ENCODE assay signal across 8 cellular contexts in the genomic region with DNA sequence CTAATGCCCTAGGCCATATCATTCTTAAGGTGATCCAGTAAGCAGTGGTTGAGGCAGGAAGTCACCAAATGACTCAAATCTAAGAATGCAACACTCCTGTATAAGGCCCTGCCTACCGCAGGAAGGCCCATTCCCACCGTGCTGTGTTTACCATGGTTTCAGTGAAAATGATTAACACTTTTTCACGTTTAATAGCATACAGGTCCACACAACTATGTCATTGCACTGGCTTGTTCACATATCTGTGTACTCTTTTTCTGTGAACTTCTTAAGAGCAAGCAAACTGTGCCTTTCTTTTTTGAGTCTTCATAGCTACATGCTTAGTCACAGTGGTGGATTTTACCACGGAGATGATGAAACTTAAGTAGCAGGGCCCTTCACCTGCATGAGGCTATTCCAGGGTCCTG.
A peak's percentile ranks its signal among the peaks of the same experiment; 100 is the strongest.
DNase-seq lines count a peak whose midpoint lies in the region; ATAC-seq, FAIRE-seq and TF ChIP-seq lines count a peak whose summit lies in the region.
"Had no signal": no experiment of that assay in that cellular context is flagged by ENCODE, and none has a peak within 500 bp of the region (broad histone marks: within the 10 kb centered on the region; RNA-seq: fewer than 3 reads in every experiment).

No MANE protein-coding gene starts in this region.

- TF ChIP-seq CTCF in OCI-LY3 (IDR thresholded peaks at IDR 0.05; ENCODE audit: low read depth, low read length) (no peak), progenitor cell of endocrine pancreas (IDR thresholded peaks at IDR 0.05; ENCODE audit: unreplicated experiment) (no peak)

- H3K4me2 ChIP-seq in OCI-LY3 (ENCODE audit: low read length), result peak overlapping the region; percentile 42

- peak overlapping the region; percentile 95 for H2AFZ ChIP-seq in OCI-LY3 (ENCODE audit: low read depth, low read length)

- H3K79me2 ChIP-seq in OCI-LY3 (ENCODE audit: low read length), result no peaks in the 10 kb centered on the region

- H3K36me3 Mint-ChIP-seq in progenitor cell of endocrine pancreas (ENCODE audit: insufficient read depth), result no peaks in the 10 kb centered on the region

- H3K27me3 ChIP-seq in OCI-LY3 (ENCODE audit: low read depth, low read length), result no peaks in the 10 kb centered on the region

- no peak for DNase-seq in GM19239 (ENCODE audit: insufficient read length, low spot score)
- DNase-seq in progenitor cell of endocrine pancreas (ENCODE audit: low spot score, unreplicated experiment), result no peak
- DNase-seq in DMS 273 (lab: John Stamatoyannopoulos, UW; ENCODE audit: unreplicated experiment), result no peak
- DNase-seq in NCI-H146 treated with DMSO at 0.1 percent for 48 hours (lab: John Stamatoyannopoulos, UW; ENCODE audit: unreplicated experiment), result no peak
- DNase-seq in stimulated activated CD4-positive, alpha-beta T cell treated with anti-CD3 and anti-CD28 coated beads, Interleukin-1b, Interleukin-23, amount 100 ng/mL, for 48 hours, result no peak
- DNase-seq: left ventricle myocardium superior had no signal

- no peak overlapping the region for H3K4me3 ChIP-seq in OCI-LY3 (ENCODE audit: low read length)

- no peaks in the 10 kb centered on the region for H3K4me1 Mint-ChIP-seq in progenitor cell of endocrine pancreas (ENCODE audit: low read depth)

- peak; percentile 97 for ATAC-seq in HG02870 (IDR thresholded peaks at IDR 0.05; ENCODE audit: unreplicated experiment)
- ATAC-seq: left ventricle myocardium superior had no signal

- no peaks in the 10 kb centered on the region for H3K27me3 Mint-ChIP-seq in progenitor cell of endocrine pancreas

- H3K36me3 ChIP-seq in OCI-LY3 (replicated peaks; ENCODE audit: low read depth, low read length), result no peaks in the 10 kb centered on the region

- no peak overlapping the region for H3K4me3 Mint-ChIP-seq in progenitor cell of endocrine pancreas (ENCODE audit: low read depth)

- peak; percentile 68 for FAIRE-seq in GM19239 (lab: Jason Lieb, UNC)

- no peaks in the 10 kb centered on the region for H3K9me3 ChIP-seq in OCI-LY3 (ENCODE audit: insufficient read depth, low read length)

- peaks cover 7% of the 10 kb centered on the region for H3K4me1 ChIP-seq in OCI-LY3 (ENCODE audit: low read length)

- no peaks in the 10 kb centered on the region for H3K9me3 Mint-ChIP-seq in progenitor cell of endocrine pancreas (ENCODE audit: low read depth)

- no peaks in the 10 kb centered on the region for H4K20me1 ChIP-seq in OCI-LY3 (ENCODE audit: insufficient read depth, low read length)

- peak overlapping the region; percentile 24 for H3K27ac Mint-ChIP-seq in progenitor cell of endocrine pancreas

- H3K9ac ChIP-seq in OCI-LY3 (ENCODE audit: low read length), result no peak overlapping the region

- no peak overlapping the region for H3K27ac ChIP-seq in OCI-LY3 (ENCODE audit: low read length)
